ENCODE assay signal across 1 cellular context in genomic region chr7:102185796-102186195, GRCh38.
TF ChIP-seq lines count a peak whose summit lies in the region.

No MANE protein-coding gene starts in this region.

TF ChIP-seq in GM23338, 12 proteins besides CTCF, POLR2A, EP300 and RAD21 (continued from another document):
- no peak for TF ChIP-seq ZNF462 (CRISPR knock-in tag; IDR thresholded peaks at IDR 0.05)
- no peak for TF ChIP-seq CREB1 (CRISPR knock-in tag; IDR thresholded peaks at IDR 0.05; ENCODE audit: low read depth)
- TF ChIP-seq EZH2 (IDR thresholded peaks at IDR 0.05; ENCODE audit: low read depth, unreplicated experiment), result no peak
- TF ChIP-seq ZNF331 (CRISPR knock-in tag; IDR thresholded peaks at IDR 0.05; ENCODE audit: low read depth), result no peak
- TF ChIP-seq ZNF114 (CRISPR knock-in tag; IDR thresholded peaks at IDR 0.05), result no peak
- TF ChIP-seq NANOG (IDR thresholded peaks at IDR 0.05; ENCODE audit: borderline replicate concordance), result no peak
- TF ChIP-seq ETS1 (IDR thresholded peaks at IDR 0.05), result no peak
- no peak for TF ChIP-seq JUNB (IDR thresholded peaks at IDR 0.05; ENCODE audit: unreplicated experiment)
- no peak for TF ChIP-seq STAT1 (IDR thresholded peaks at IDR 0.05; ENCODE audit: unreplicated experiment)
TF ChIP-seq in GM23338: peak in this region for 0.
